Comparison of ENCODE assay signal across 8 cellular contexts in genomic region chr2:219388127-219388844, GRCh38. TPM values are rescaled to one million over a fixed set of nuclear protein-coding genes. Genes with fewer than 3 reads are reported as not detected.
A peak's percentile ranks its signal among the peaks of the same experiment; 100 is the strongest.
DNase-seq lines count a peak whose midpoint lies in the region; ATAC-seq and TF ChIP-seq lines count a peak whose summit lies in the region.

No MANE protein-coding gene starts in this region.

- H4K20me1 ChIP-seq in PC-9 (ENCODE audit: insufficient read depth) = peaks cover 4% of the 10 kb centered on the region; the same call in 1 of the 2 replicates

- peaks cover 11% of the 10 kb centered on the region; the same call in 1 of the 2 replicates for H3K79me2 ChIP-seq in PC-9 (ENCODE audit: low read depth)

- H3K9me3 Mint-ChIP-seq in activated T-cell treated with anti-CD3 and anti-CD28 coated beads, Interleukin-2, amount 50 U/mL, for 4 hours = no peaks in the 10 kb centered on the region

- no peaks in the 10 kb centered on the region for H3K27me3 ChIP-seq in PC-9 (ENCODE audit: insufficient read depth, low read depth)

- peak overlapping the region; percentile 80 for H2AFZ ChIP-seq in PC-9

- peak overlapping the region; percentile 96 for H3K4me3 Mint-ChIP-seq in activated T-cell treated with anti-CD3 and anti-CD28 coated beads, Interleukin-2, amount 50 U/mL, for 4 hours

- peak overlapping the region; percentile 53 for H3K4me3 ChIP-seq in PC-9

- DNase-seq in DMS53 treated with DMSO at 0.1 percent for 48 hours (lab: John Stamatoyannopoulos, UW; ENCODE audit: unreplicated experiment) (peak; percentile 85), KBM-7 (peak; percentile 89), PC-9 (peak; percentile 71 to 98), myocyte (ENCODE audit: low read depth) (peak; percentile 95)
- DNase-seq in activated T-cell treated with anti-CD3 and anti-CD28 coated beads, Interleukin-2, amount 50 U/mL, for 4 hours = peak; percentile 99
- peak; percentile 98 for DNase-seq in stimulated activated CD8-positive, alpha-beta memory T cell treated with anti-CD3 and anti-CD28 coated beads, Interleukin-7, amount 100 ng/mL, for 24 hours (ENCODE audit: low read depth)

- H3K4me2 ChIP-seq in PC-9 = peak overlapping the region; percentile 69

- no peaks in the 10 kb centered on the region for H3K9me3 ChIP-seq in PC-9 (ENCODE audit: insufficient read depth, low read depth)

- CTCF ChIA-PET in PC-9 (lab: Charles Lee) = interaction anchor here (0.6 to 2.7 kb wide), 11 partner anchors 11 to 729 kb away, joined by 3 to 14 read pairs (median 7); partner anchors contain the start of genes BCS1L, GMPPA and ZNF142

- H3K4me1 ChIP-seq in PC-9 (replicated peaks; ENCODE audit: insufficient read depth) = peaks cover 6% of the 10 kb centered on the region; the same call in 1 of the 2 replicates

- in situ Hi-C loops in KBM-7 (cut with MboI; ENCODE audit: low pct_unique_long_range_greater_than_20kb, low sequenced_read_pairs) = no loop called here

- peaks cover 14% of the 10 kb centered on the region; the same call in 1 of the 2 replicates for H3K36me3 ChIP-seq in PC-9 (ENCODE audit: low read depth)

- H3K27me3 Mint-ChIP-seq in activated T-cell treated with anti-CD3 and anti-CD28 coated beads, Interleukin-2, amount 50 U/mL, for 4 hours (ENCODE audit: low read depth) = no peaks in the 10 kb centered on the region

- peak; percentile 80 for ATAC-seq in GM21737 (IDR thresholded peaks at IDR 0.05; ENCODE audit: unreplicated experiment)
- peak; percentile 76 to 78 for ATAC-seq in activated T-cell treated with anti-CD3 and anti-CD28 coated beads, Interleukin-2, amount 50 U/mL, for 4 hours
- peak; percentile 89 for ATAC-seq in esophagus mucosa

- POLR2A ChIA-PET in PC-9 (lab: Charles Lee; ENCODE audit: unreplicated experiment) = interaction anchor here (0.5 to 1.1 kb wide), 8 partner anchors 19 to 235 kb away, joined by 4 to 22 read pairs (median 8); partner anchors contain the start of gene GMPPA

- peaks cover 20% of the 10 kb centered on the region for H3K36me3 Mint-ChIP-seq in activated T-cell treated with anti-CD3 and anti-CD28 coated beads, Interleukin-2, amount 50 U/mL, for 4 hours (ENCODE audit: insufficient read depth)

- peak overlapping the region; percentile 30 for H3K27ac ChIP-seq in PC-9

- BruUV-seq in PC-9 (replicated peaks; lab: Mats Ljungman, UMichigan) = no TSS peak

- H3K9me2 ChIP-seq in PC-9 (ENCODE audit: insufficient read depth) = no peaks in the 10 kb centered on the region

- H3K4me1 Mint-ChIP-seq in activated T-cell treated with anti-CD3 and anti-CD28 coated beads, Interleukin-2, amount 50 U/mL, for 4 hours (ENCODE audit: low read depth) = peaks cover 23% of the 10 kb centered on the region

- intact Hi-C loops in PC-9 (cut with micrococcal nuclease; ENCODE audit: unreplicated experiment) = loop anchor here (1.0 to 5.0 kb wide), 4 partner anchors 91 to 301 kb away; partner anchors contain the start of gene CNPPD1

- H3F3A ChIP-seq in PC-9 (ENCODE audit: insufficient read depth, low read depth) = peaks cover 6% of the 10 kb centered on the region; the same call in 1 of the 2 replicates

- TF ChIP-seq CTCF in PC-9 (conservative IDR thresholded peaks at IDR 0.05) = peak; percentile 60

RNA-seq across cellular contexts. Expression of gene DNPEP, which starts 0.6 kb away (rescaled TPM):
- total RNA-seq in PC-9 (2021) (99.1 and 107 TPM in 2 replicates), esophagus mucosa (32.3 TPM), myocyte (61.4 and 65.3 TPM in 2 replicates)
- total RNA-seq in activated T-cell treated with anti-CD3 and anti-CD28 coated beads, Interleukin-2, amount 50 U/mL, for 4 hours = 100 to 1,000 TPM; 187 to 222 (median 221) TPM
- 74.2 TPM for polyA plus RNA-seq in myocyte (2012)

RNA-seq across cellular contexts. Expression of gene DES, which starts 29.9 kb away (rescaled TPM):
- total RNA-seq in PC-9 (2021) (0.60 TPM in 1 of 2 replicates, not detected in the other), esophagus mucosa (29.3 TPM), myocyte (10,265 and 13,585 TPM in 2 replicates)
- under 1 TPM; 0.49 to 0.61 (median 0.58) TPM for total RNA-seq in activated T-cell treated with anti-CD3 and anti-CD28 coated beads, Interleukin-2, amount 50 U/mL, for 4 hours
- polyA plus RNA-seq in myocyte (2012) = 3,580 TPM

RNA-seq across cellular contexts. Expression of gene SPEG, which starts 46.4 kb away (rescaled TPM):
- 46.8 and 55.8 TPM in 2 replicates for total RNA-seq in PC-9 (2021)
- 1 to 10 TPM in 1 of 3 donors, under 1 TPM in 2; 0.74 to 2.1 (median 0.79) TPM for total RNA-seq in activated T-cell treated with anti-CD3 and anti-CD28 coated beads, Interleukin-2, amount 50 U/mL, for 4 hours
- 3.8 TPM for total RNA-seq in esophagus mucosa
- total RNA-seq in myocyte = 78.0 and 79.8 TPM in 2 replicates
- 57.8 TPM for polyA plus RNA-seq in myocyte (2012)

RNA-seq across cellular contexts. Expression of gene RESP18, which starts 55.7 kb away (rescaled TPM):
- total RNA-seq in PC-9 (2021) (not detected in 2 replicates), esophagus mucosa (not detected), myocyte (not detected in 2 replicates)
- total RNA-seq in activated T-cell treated with anti-CD3 and anti-CD28 coated beads, Interleukin-2, amount 50 U/mL, for 4 hours = not detected
- polyA plus RNA-seq in myocyte (2012) = not detected

Comparison
In these comparisons a context has a peak if more than half of its experiments do, and no peak if none do; other contexts are left out.
1. Peak in every context shown above with its lines: DNase-seq, ATAC-seq, H3K4me3 ChIP-seq and H3K27ac ChIP-seq.
2. RNA of gene DES, which starts 29.9 kb away (total RNA-seq): 10,265 to 13,585 TPM in myocyte; 29.3 TPM in esophagus mucosa (single experiment), 0.49 to 0.61 TPM in activated T-cell treated with anti-CD3 and anti-CD28 coated beads, Interleukin-2, amount 50 U/mL, for 4 hours and 0.60 TPM in PC-9; every median in the first group is over 100 times any median in the second.